In genomic region chr12:89345830-89346740, GRCh38 we compare ENCODE assay signal across 8 cellular contexts. TPM values are rescaled to one million over a fixed set of nuclear protein-coding genes. Genes with fewer than 3 reads are reported as not detected.
DNase-seq lines count a peak whose midpoint lies in the region; ATAC-seq and TF ChIP-seq lines count a peak whose summit lies in the region.

No MANE protein-coding gene starts in this region.

- H3K9me3 ChIP-seq in psoas muscle, result no peaks in the 10 kb centered on the region

- WGBS in psoas muscle, 3 donors, result 51 to 58% (median 52%) methylated on average over 10 of the region's 10 CpGs

- no peaks in the 10 kb centered on the region for H3K27me3 Mint-ChIP-seq in activated T-cell treated with anti-CD3 and anti-CD28 coated beads, Interleukin-2, amount 50 U/mL, for 72 hours (ENCODE audit: low read depth)

- peaks cover 22 to 36% of the 10 kb centered on the region in 2 donors for H3K36me3 Mint-ChIP-seq in activated T-cell treated with anti-CD3 and anti-CD28 coated beads, Interleukin-2, amount 50 U/mL, for 72 hours (ENCODE audit: insufficient read depth in 2 of 2)

- peaks cover 0 to 14% of the 10 kb centered on the region in 2 donors for H3K36me3 ChIP-seq in psoas muscle (ENCODE audit: insufficient read depth in 1 of 2, low read depth in 1 of 2)

- TF ChIP-seq CTCF in psoas muscle (IDR thresholded peaks at IDR 0.05), result no peak

- H3K9me3 Mint-ChIP-seq in activated T-cell treated with anti-CD3 and anti-CD28 coated beads, Interleukin-2, amount 50 U/mL, for 72 hours, result no peaks in the 10 kb centered on the region

- H3K27ac ChIP-seq in psoas muscle, result peak overlapping the region; percentile 42

- H3K27ac Mint-ChIP-seq in activated T-cell treated with anti-CD3 and anti-CD28 coated beads, Interleukin-2, amount 50 U/mL, for 72 hours, result peak overlapping the region; percentile 97

- peaks cover 56% of the 10 kb centered on the region for H3K4me1 Mint-ChIP-seq in activated T-cell treated with anti-CD3 and anti-CD28 coated beads, Interleukin-2, amount 50 U/mL, for 72 hours (ENCODE audit: low read depth)

- ATAC-seq in GM19397 (IDR thresholded peaks at IDR 0.05; ENCODE audit: unreplicated experiment), result peak; percentile 97
- ATAC-seq in HG03354 (IDR thresholded peaks at IDR 0.05; ENCODE audit: poor library complexity, severe bottlenecking, unreplicated experiment), result peak; percentile 96
- peak; percentile 88 to 89 for ATAC-seq in activated T-cell treated with anti-CD3 and anti-CD28 coated beads, Interleukin-2, amount 50 U/mL, for 72 hours (replicated peaks in 1 of 2)
- peak; percentile 48 to 67 (median 61) for ATAC-seq in psoas muscle

- peaks cover 0 to 43% (median 12%) of the 10 kb centered on the region in 3 donors for H3K27me3 ChIP-seq in psoas muscle (ENCODE audit: insufficient read depth in 3 of 3, low read length in 2 of 3)

- peaks cover under 1% of the 10 kb centered on the region for H3K4me1 ChIP-seq in psoas muscle

- DNase-seq in DMS153 (lab: John Stamatoyannopoulos, UW) (peak; percentile 98), NCI-H446 (lab: John Stamatoyannopoulos, UW) (peak; percentile 56 to 78), head of caudate nucleus (peak in 35 of 42 donors; percentile 20 to 74 (median 42)), psoas muscle (peak; percentile 28 to 60), NCI-H1048 (lab: John Stamatoyannopoulos, UW) (no peak)
- DNase-seq in activated T-cell treated with anti-CD3 and anti-CD28 coated beads, Interleukin-2, amount 50 U/mL, for 72 hours, result peak; percentile 59 to 71

- peak overlapping the region; percentile 85 to 97 for H3K4me3 Mint-ChIP-seq in activated T-cell treated with anti-CD3 and anti-CD28 coated beads, Interleukin-2, amount 50 U/mL, for 72 hours

- intact Hi-C loops in head of caudate nucleus (cut with DNase I), result no loop called here
- intact Hi-C loops in psoas muscle (cut with DNase I), result loop anchor here in 1 of 2 donors (2.0 to 10.0 kb wide), 2 partner anchors 133 to 181 kb away; no protein-coding TSS in a partner anchor

- H3K4me3 ChIP-seq in psoas muscle, result peak overlapping the region; percentile 77

RNA-seq across cellular contexts. Expression of gene DUSP6, which starts 6.2 kb away (rescaled TPM):
- 100 to 1,000 TPM; 115 to 182 TPM for total RNA-seq in activated T-cell treated with anti-CD3 and anti-CD28 coated beads, Interleukin-2, amount 50 U/mL, for 72 hours
- 10 to 100 TPM; 10.5 to 27.0 (median 13.3) TPM for total RNA-seq in psoas muscle
- 10 to 100 TPM in 1 of 3 donors, 1 to 10 TPM in 2; 5.0 to 15.5 (median 7.1) TPM for polyA plus RNA-seq in psoas muscle

Comparison
In these comparisons a context has a peak if more than half of its experiments do, and no peak if none do; other contexts are left out.
1. RNA of gene DUSP6, which starts 6.2 kb away (total RNA-seq): 115 to 182 TPM in activated T-cell treated with anti-CD3 and anti-CD28 coated beads, Interleukin-2, amount 50 U/mL, for 72 hours; 10.5 to 27.0 TPM in psoas muscle; every median in the first group is over 4 times any median in the second.
2. Peak in every context shown above with its lines, with median percentiles within 50 percentile points of each other: ATAC-seq.